In genomic region chr12:96177013-96177412, GRCh38 we compare ENCODE assay signal across 8 cellular contexts. TPM values are rescaled to one million over a fixed set of nuclear protein-coding genes. Genes with fewer than 3 reads are reported as not detected.
DNase-seq lines count a peak whose midpoint lies in the region; ATAC-seq and TF ChIP-seq lines count a peak whose summit lies in the region.

No MANE protein-coding gene starts in this region.

- no peaks in the 10 kb centered on the region for H3K27me3 ChIP-seq in gastroesophageal sphincter

- H3K4me1 Mint-ChIP-seq in osteocyte (ENCODE audit: unreplicated experiment) = no peaks in the 10 kb centered on the region

- H3K36me3 ChIP-seq in gastroesophageal sphincter = no peaks in the 10 kb centered on the region

- no peak overlapping the region for H3K27ac Mint-ChIP-seq in osteocyte (ENCODE audit: unreplicated experiment)

- H3K9me3 ChIP-seq in gastroesophageal sphincter = peaks cover 0 to 17% (median 0%) of the 10 kb centered on the region in 3 donors

- H3K36me3 Mint-ChIP-seq in osteocyte (ENCODE audit: unreplicated experiment) = no peaks in the 10 kb centered on the region

- no peaks in the 10 kb centered on the region for H3K9me3 Mint-ChIP-seq in osteocyte (ENCODE audit: unreplicated experiment)

- TF ChIP-seq CTCF in astrocyte of the spinal cord (IDR thresholded peaks at IDR 0.05; ENCODE audit: low read depth, low read length) (no peak), gastroesophageal sphincter (IDR thresholded peaks at IDR 0.05) (no peak), osteocyte (IDR thresholded peaks at IDR 0.05) (no peak)

- peaks cover 10% of the 10 kb centered on the region for H3K27me3 Mint-ChIP-seq in osteocyte (ENCODE audit: unreplicated experiment)

- H3K4me3 Mint-ChIP-seq in osteocyte (ENCODE audit: unreplicated experiment) = no peak overlapping the region

- H3K4me1 ChIP-seq in gastroesophageal sphincter = no peaks in the 10 kb centered on the region

- H3K4me3 ChIP-seq in astrocyte of the spinal cord (ENCODE audit: low read depth, low read length) (no peak overlapping the region), gastroesophageal sphincter (no peak overlapping the region)

- in situ Hi-C loops in astrocyte of the spinal cord (cut with HindIII; ENCODE audit: low sequenced_read_pairs) = no loop called here

- peak; percentile 97 for DNase-seq in SIG-M5 treated with dmso at 0.1 percent for 504 hours (lab: John Stamatoyannopoulos, UW; ENCODE audit: unreplicated experiment)
- peak; percentile 83 for DNase-seq in astrocyte of the spinal cord (ENCODE audit: low read depth, low spot score)
- DNase-seq in stimulated activated CD4-positive, alpha-beta T cell treated with anti-CD3 and anti-CD28 coated beads, TNF-alpha, amount 100 ng/mL, for 24 hours (ENCODE audit: low read depth in 3 of 3) = peak; percentile 47 to 71 (median 71)
- DNase-seq in COLO668 (lab: John Stamatoyannopoulos, UW; ENCODE audit: unreplicated experiment) = no peak
- DNase-seq in osteocyte (ENCODE audit: extremely low spot score, unreplicated experiment) = no peak

- peak; percentile 72 for ATAC-seq in GM21619 (IDR thresholded peaks at IDR 0.05; ENCODE audit: unreplicated experiment)
- no peak for ATAC-seq in gastroesophageal sphincter
- ATAC-seq in HG03571 (IDR thresholded peaks at IDR 0.05; ENCODE audit: unreplicated experiment) = no peak

- TF ChIP-seq POLR2A in gastroesophageal sphincter (IDR thresholded peaks at IDR 0.05) = no peak

- TF ChIP-seq EP300 in gastroesophageal sphincter (IDR thresholded peaks at IDR 0.05) = no peak

- no peak overlapping the region for H3K27ac ChIP-seq in gastroesophageal sphincter

- 100% methylated on average over 1 of the region's 1 CpG; no CpG with 5 or more reads in 1 of the 2 donors for WGBS in gastroesophageal sphincter (ENCODE audit: low coverage in 1 of 2), 2 donors

RNA-seq across cellular contexts. Expression of gene ELK3, which starts 17.2 kb away (rescaled TPM):
- total RNA-seq in gastroesophageal sphincter (10 to 100 TPM; 10.1 to 25.3 (median 23.4) TPM), osteocyte (49.3 and 49.5 TPM in 2 replicates)

Comparison
In these comparisons a context has a peak if more than half of its experiments do, and no peak if none do; other contexts are left out.
1. DNase-seq: peak in SIG-M5 treated with dmso at 0.1 percent for 504 hours (single experiment), astrocyte of the spinal cord (single experiment) and stimulated activated CD4-positive, alpha-beta T cell treated with anti-CD3 and anti-CD28 coated beads, TNF-alpha, amount 100 ng/mL, for 24 hours (3 of 3); none in COLO668 (single experiment) and osteocyte (single experiment).